In genomic region chr11:67401495-67402191, GRCh38 we compare ENCODE assay signal across 8 cellular contexts.
DNase-seq lines count a peak whose midpoint lies in the region; ATAC-seq lines count a peak whose summit lies in the region.

Gene PPP1CA (minus strand): TSS chr11:67401858. CDS start chr11:67401782, 76 bp downstream.

- peak; percentile 99 for DNase-seq in AG08396 (ENCODE audit: low spot score)
- DNase-seq in NCI-H345 treated with DMSO at 0.1 percent for 48 hours (lab: John Stamatoyannopoulos, UW; ENCODE audit: unreplicated experiment) = peak; percentile 74
- peak; percentile 81 for DNase-seq in activated CD4-positive, CD25-positive, alpha-beta regulatory T cell treated with anti-CD3 and anti-CD28 coated beads, Interleukin-2, amount 50 U/mL, for 16 hours (ENCODE audit: low read depth, low spot score)
- peak; percentile 91 for DNase-seq in central memory CD4-positive, alpha-beta T cell
- peak; percentile 94 for DNase-seq in islet precursor cell
- DNase-seq in stimulated activated CD4-positive, alpha-beta T cell treated with anti-CD3 and anti-CD28 coated beads, Interleukin-12 subunit alpha, Interleukin-12 subunit beta, amount 100 ng/mL, for 4 hours = peak; percentile 93

- ATAC-seq in GM18909 (IDR thresholded peaks at IDR 0.05; ENCODE audit: poor library complexity, unreplicated experiment) (peak; percentile 63), HG03159 (IDR thresholded peaks at IDR 0.05; ENCODE audit: unreplicated experiment) (peak; percentile 57)

Comparison
In these comparisons a context has a peak if more than half of its experiments do, and no peak if none do; other contexts are left out.
1. Peak in every context shown above with its lines: DNase-seq and ATAC-seq.